Comparison of ENCODE assay signal across 1 cellular context in genomic region chr11:125364085-125364822, GRCh38.
TF ChIP-seq lines count a peak whose summit lies in the region.

No MANE protein-coding gene starts in this region.

TF ChIP-seq in IMR-90, 13 proteins besides CTCF, POLR2A, EP300 and RAD21 (continued from another document):
- TF ChIP-seq USF2 (IDR thresholded peaks at IDR 0.05; ENCODE audit: low read depth, low read length) (no peak), MXI1 (IDR thresholded peaks at IDR 0.05; ENCODE audit: borderline replicate concordance, low read depth, low read length) (no peak), FOS (IDR thresholded peaks at IDR 0.05; ENCODE audit: low read depth, low read length) (0 out of 2 replicates have a peak, but pooled peaks have one; percentile 9), RFX5 (IDR thresholded peaks at IDR 0.05; ENCODE audit: low read depth, low read length) (no peak), NFE2L2 (IDR thresholded peaks at IDR 0.05; ENCODE audit: low read depth, low read length) (no peak)
